9 cellular contexts compared by ENCODE assay signal in the genomic region with DNA sequence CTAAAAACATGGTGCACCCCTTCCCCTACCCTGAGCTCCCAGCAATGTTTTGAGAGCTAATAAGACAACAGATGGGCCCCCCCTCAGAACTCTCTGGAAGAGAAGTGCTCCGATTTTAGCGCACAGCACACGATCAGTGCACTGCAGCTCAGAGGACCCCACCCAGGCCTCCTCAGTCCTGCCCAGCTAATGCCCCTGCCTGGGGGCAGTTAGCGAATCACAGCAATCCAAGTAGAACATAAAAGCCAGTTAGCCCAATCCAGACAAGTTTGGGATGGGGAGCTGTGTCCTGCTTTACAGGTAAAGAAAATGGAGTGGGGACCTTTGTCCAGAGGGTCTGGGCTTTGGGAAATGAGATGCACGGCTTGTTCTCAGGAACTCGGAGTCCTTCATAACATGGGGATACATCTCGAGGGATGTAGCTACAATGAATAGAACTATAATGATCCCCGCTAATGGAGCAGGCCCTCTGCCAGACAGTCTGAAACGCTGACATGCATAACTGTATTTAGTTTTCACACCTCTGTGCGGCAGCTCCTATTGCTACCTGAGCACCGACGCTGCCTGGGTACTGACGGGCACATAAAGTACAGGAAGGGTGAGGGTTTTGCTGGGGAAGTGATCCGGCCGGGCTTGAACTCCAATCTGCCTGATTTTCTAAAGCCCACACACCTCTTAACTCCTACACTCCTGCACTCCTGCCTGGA. TPM values are rescaled to one million over a fixed set of nuclear protein-coding genes. Genes with fewer than 3 reads are reported as not detected.
A peak's percentile ranks its signal among the peaks of the same experiment; 100 is the strongest.
DNase-seq lines count a peak whose midpoint lies in the region; ATAC-seq and TF ChIP-seq lines count a peak whose summit lies in the region.
"Had no signal": no experiment of that assay in that cellular context is flagged by ENCODE, and none has a peak within 500 bp of the region (broad histone marks: within the 10 kb centered on the region; RNA-seq: fewer than 3 reads in every experiment).

No MANE protein-coding gene starts in this region.

- H3K9me3 ChIP-seq in ectodermal cell (ENCODE audit: control insufficient read depth, low read length) (no peaks in the 10 kb centered on the region), vagina (no peaks in the 10 kb centered on the region)

- H3K9me3 Mint-ChIP-seq in nephron progenitor cell, result no peaks in the 10 kb centered on the region
- H3K9me3 Mint-ChIP-seq: activated naive CD4-positive, alpha-beta T cell treated with anti-CD3 and anti-CD28 coated beads for 36 hours had no signal

- peak overlapping the region; percentile 15 for H3K4me3 Mint-ChIP-seq in nephron progenitor cell
- H3K4me3 Mint-ChIP-seq: activated naive CD4-positive, alpha-beta T cell treated with anti-CD3 and anti-CD28 coated beads for 36 hours had no signal

- intact Hi-C loops in vagina (cut with DNase I), result no loop called here

- peak overlapping the region; percentile 94 for H3K27ac Mint-ChIP-seq in nephron progenitor cell
- H3K27ac Mint-ChIP-seq: activated naive CD4-positive, alpha-beta T cell treated with anti-CD3 and anti-CD28 coated beads for 36 hours had no signal

- H3K27me3 ChIP-seq in ectodermal cell (ENCODE audit: control insufficient read depth, insufficient read depth, low read length, poor library complexity, severe bottlenecking), result no peaks in the 10 kb centered on the region
- no peaks in the 10 kb centered on the region for H3K27me3 ChIP-seq in vagina

- DNase-seq in NCI-H82 (lab: John Stamatoyannopoulos, UW) (peak; percentile 63), NCI-H82 treated with DMSO at 0.1 percent for 48 hours (lab: John Stamatoyannopoulos, UW; ENCODE audit: unreplicated experiment) (no peak), nephron progenitor cell (no peak), vagina (ENCODE audit: extremely low spot score in 2 of 2) (no peak), NAMALWA (ENCODE audit: low spot score) (no peak)
- DNase-seq: activated naive CD4-positive, alpha-beta T cell treated with anti-CD3 and anti-CD28 coated beads for 36 hours had no signal

- H3K36me3 ChIP-seq in ectodermal cell (ENCODE audit: control insufficient read depth, insufficient read depth, low read length) (peaks cover 7% of the 10 kb centered on the region), vagina (no peaks in the 10 kb centered on the region)

- H3K4me3 ChIP-seq in ectodermal cell (ENCODE audit: insufficient read depth, low read depth, low read length), result no peak overlapping the region
- H3K4me3 ChIP-seq in vagina, result no peak overlapping the region

- TF ChIP-seq POLR2A in vagina (IDR thresholded peaks at IDR 0.05), result no peak
- no peak for TF ChIP-seq POLR2A in GM18505 (IDR thresholded peaks at IDR 0.05; ENCODE audit: borderline replicate concordance, extremely low read depth, insufficient read depth, insufficient read length)

- ATAC-seq in GM18505 (IDR thresholded peaks at IDR 0.05; ENCODE audit: unreplicated experiment) (no peak), HG02610 (IDR thresholded peaks at IDR 0.05; ENCODE audit: unreplicated experiment) (no peak)

- H3K27ac ChIP-seq in ectodermal cell (ENCODE audit: insufficient read depth, low read depth, low read length, poor library complexity, severe bottlenecking), result peak overlapping the region; percentile 93
- peak overlapping the region; percentile 95 for H3K27ac ChIP-seq in vagina

- peaks cover 3% of the 10 kb centered on the region for H3K27me3 Mint-ChIP-seq in nephron progenitor cell (ENCODE audit: low read depth, poor library complexity)

- WGBS in ectodermal cell, 2 experiments, result 47 to 49% methylated on average over 15 of the region's 15 CpGs

- H3K36me3 Mint-ChIP-seq in nephron progenitor cell (ENCODE audit: low read depth), result no peaks in the 10 kb centered on the region

- peaks cover 48% of the 10 kb centered on the region for H3K4me1 ChIP-seq in ectodermal cell (ENCODE audit: control insufficient read depth, insufficient read depth, low read length)
- H3K4me1 ChIP-seq in vagina, result peaks cover 66% of the 10 kb centered on the region

- TF ChIP-seq CTCF in nephron progenitor cell (IDR thresholded peaks at IDR 0.05) (no peak), vagina (IDR thresholded peaks at IDR 0.05) (no peak)

- peaks cover 91% of the 10 kb centered on the region for H3K4me1 Mint-ChIP-seq in nephron progenitor cell

RNA-seq across cellular contexts. Expression of a gene that starts 29.7 kb away (rescaled TPM):
- 19.0 TPM for polyA plus RNA-seq in ectodermal cell (2013, experiment 1 of 4)
- 19.0 TPM for polyA plus RNA-seq in ectodermal cell (2013, experiment 2 of 4)
- 20.0 TPM for polyA plus RNA-seq in ectodermal cell (2013, experiment 3 of 4)
- polyA plus RNA-seq in ectodermal cell (2013, experiment 4 of 4), result 21.2 TPM
- 73.7 TPM for total RNA-seq in vagina
